Comparison of ENCODE assay signal across 8 cellular contexts in genomic region chr4:2832309-2832980, GRCh38. TPM values are rescaled to one million over a fixed set of nuclear protein-coding genes. Genes with fewer than 3 reads are reported as not detected.
DNase-seq lines count a peak whose midpoint lies in the region; ATAC-seq, FAIRE-seq and TF ChIP-seq lines count a peak whose summit lies in the region.

No MANE protein-coding gene starts in this region.

- H3K36me3 ChIP-seq in BLaER1 (peaks cover 54% of the 10 kb centered on the region), K562 (ENCODE audit: control insufficient read depth, insufficient read depth, low read length) (no peaks in the 10 kb centered on the region)

- no peaks in the 10 kb centered on the region for H3K79me2 ChIP-seq in K562 (ENCODE audit: control insufficient read depth, insufficient read depth, low read length)

- H3K27me3 ChIP-seq in BLaER1 (peaks cover 5% of the 10 kb centered on the region; the same call in 1 of the 2 replicates), K562 (ENCODE audit: control insufficient read depth in 2 of 2, insufficient read depth in 2 of 2, low read length in 2 of 2) (no peaks in the 10 kb centered on the region)

- H3K4me2 ChIP-seq in BLaER1 (peak overlapping the region; percentile 96), K562 (ENCODE audit: insufficient read depth, low read length) (no peak overlapping the region)

- no TSS peak for BruUV-seq in K562 (replicated peaks; lab: Mats Ljungman, UMichigan)

- in situ Hi-C loops in K562 (cut with MboI) = no loop called here

- ATAC-seq in GM18873 (IDR thresholded peaks at IDR 0.05; ENCODE audit: low FRiP score, unreplicated experiment) (peak; percentile 58), HG02885 (IDR thresholded peaks at IDR 0.05; ENCODE audit: poor library complexity, unreplicated experiment) (peak; percentile 79), K562 (no peak)

- no peak for TF ChIP-seq CTCF in K562 (IDR thresholded peaks at IDR 0.05 in 2 of 3, conservative IDR thresholded peaks at IDR 0.05 in 1 of 3; ENCODE audit: insufficient read depth in 2 of 3, low read depth in 1 of 3, low read length in 3 of 3)

- peak overlapping the region; percentile 64 for H3K27ac ChIP-seq in BLaER1
- no peak overlapping the region for H3K27ac ChIP-seq in K562 (ENCODE audit: extremely low read depth, low read depth, low read length)

- no peaks in the 10 kb centered on the region for H3K9me3 ChIP-seq in BLaER1
- H3K9me3 ChIP-seq in K562 (replicated peaks; ENCODE audit: control insufficient read depth, insufficient read depth, low read depth, low read length) = no peaks in the 10 kb centered on the region

- H2AFZ ChIP-seq in K562 (ENCODE audit: low read depth, low read length) = no peak overlapping the region

- peaks cover 87% of the 10 kb centered on the region for H4K20me1 ChIP-seq in BLaER1
- H4K20me1 ChIP-seq in K562 (replicated peaks; ENCODE audit: control insufficient read depth, insufficient read depth, low read length) = no peaks in the 10 kb centered on the region

- intact Hi-C loops in K562 (cut with micrococcal nuclease) = no loop called here

- FAIRE-seq in K562 (lab: Jason Lieb, UNC) = no peak

- 78% methylated on average over 15 of the region's 20 CpGs for WGBS in K562 (ENCODE audit: insufficient coverage, low coverage, missing lambda C conversion rate)

- H3K4me3 ChIP-seq in BLaER1 = peak overlapping the region; percentile 46
- H3K4me3 ChIP-seq in K562 = no peak overlapping the region

- TF ChIP-seq POLR2A in K562 (conservative IDR thresholded peaks at IDR 0.05) = no peak

- CTCF ChIA-PET in K562 (lab: Yijun Ruan, JAX; ENCODE audit: low intra/inter-chr PET ratio) = no interaction called here

- peak overlapping the region; percentile 15 for H3K9ac ChIP-seq in BLaER1
- H3K9ac ChIP-seq in K562 (ENCODE audit: insufficient read depth in 1 of 2, low read depth in 2 of 2, low read length in 2 of 2) = peak overlapping the region in 1 of 2 experiments; percentile 43; a peak in 2 of 4 replicates

- H3K4me1 ChIP-seq in BLaER1 (peaks cover 82% of the 10 kb centered on the region), K562 (replicated peaks in 1 of 2; ENCODE audit: control insufficient read depth in 2 of 2, insufficient read depth in 2 of 2, low read length in 2 of 2) (peaks cover 3 to 71% of the 10 kb centered on the region in 2 experiments; a peak in 3 of 5 replicates)

- no peaks in the 10 kb centered on the region for H3K9me1 ChIP-seq in K562 (ENCODE audit: control insufficient read depth, insufficient read depth, low read length)

- POLR2A ChIA-PET in K562 (lab: Yijun Ruan, JAX) = no interaction called here

- TF ChIP-seq EP300 in K562 (IDR thresholded peaks at IDR 0.05; ENCODE audit: low read length) = no peak

- DNase-seq in K562 (ENCODE audit: extremely low read depth in 1 of 4, low spot score in 3 of 4) = no peak
- DNase-seq in NCI-H446 (lab: John Stamatoyannopoulos, UW) = no peak
- DNase-seq in HUDEP-2 (lab: John Stamatoyannopoulos, UW; ENCODE audit: unreplicated experiment in 76 of 76) = no peak
- no peak for DNase-seq in OCI-M2 (lab: John Stamatoyannopoulos, UW; ENCODE audit: unreplicated experiment)
- no peak for DNase-seq in anterior cingulate cortex (lab: John Stamatoyannopoulos, UW)

- TF ChIP-seq RAD21 in K562 (CRISPR knock-in tag; conservative IDR thresholded peaks at IDR 0.05 in 1 of 2, IDR thresholded peaks at IDR 0.05 in 1 of 2) = no peak

TF ChIP-seq in K562, 482 proteins besides CTCF, POLR2A, EP300 and RAD21:
- TF ChIP-seq XRCC4 (IDR thresholded peaks at IDR 0.05; ENCODE audit: extremely low read depth, insufficient read depth, insufficient read length) = no peak
- TF ChIP-seq POLR2G (IDR thresholded peaks at IDR 0.05; ENCODE audit: low read depth, low read length) = 0 out of 2 replicates have a peak, but pooled peaks have one; percentile 11

RNA-seq across cellular contexts. Expression of gene ADD1, which starts 11.2 kb away (rescaled TPM):
- 289 and 338 TPM in 2 replicates for total RNA-seq in K562 (2011; cell fraction: chromatin; rRNA removed; ENCODE audit: low replicate concordance)
- 122 and 133 TPM in 2 replicates for total RNA-seq in K562 (2011; cell fraction: nucleolus; rRNA removed)
- total RNA-seq in K562 (2011; cell fraction: nucleoplasm; rRNA removed) = 186 and 236 TPM in 2 replicates
- total RNA-seq in K562 (2014; rRNA removed) = 104 and 140 TPM in 2 replicates
- 67.1 and 80.8 TPM in 2 replicates for total RNA-seq in K562 (2014; rRNA removed; fragmentation: Illumina TruSeq; extraction: Trizol)
- 74.0 and 76.9 TPM in 2 replicates for total RNA-seq in K562 (2015; rRNA removed; fragmentation: Illumina TruSeq; extraction: Trizol)
- total RNA-seq in K562 (2021) = 145 and 153 TPM in 2 replicates
- polyA plus RNA-seq in K562 (2011; rRNA removed) = 72.4 and 77.0 TPM in 2 replicates
- 85.9 and 111 TPM in 2 replicates for polyA plus RNA-seq in K562 (2011; cell fraction: cytosol; rRNA removed)
- polyA plus RNA-seq in K562 (2011; cell fraction: nucleus; rRNA removed) = 164 and 189 TPM in 2 replicates
- polyA plus RNA-seq in K562 (2012) = 141 and 159 TPM in 2 replicates
- polyA plus RNA-seq in K562 (2014; fragmentation: Illumina TruSeq; extraction: Trizol) = 99.7 and 110 TPM in 2 replicates
- polyA plus RNA-seq in K562 (2014; fragmentation: Nextera tagmentation; extraction: Ambion mirVana) = 10 to 100 TPM; 17.5 to 20.7 TPM
- 87.7 and 121 TPM in 2 replicates for polyA plus RNA-seq in K562 (2014; rRNA removed)
- polyA minus RNA-seq in K562 (2011; rRNA and poly(A)+ RNA removed) = 65.9 and 67.4 TPM in 2 replicates
- polyA minus RNA-seq in K562 (2011; cell fraction: cytosol; rRNA and poly(A)+ RNA removed) = 46.7 and 62.1 TPM in 2 replicates
- 57.5 and 58.6 TPM in 2 replicates for polyA minus RNA-seq in K562 (2011; cell fraction: nucleus; rRNA and poly(A)+ RNA removed)

RNA-seq across cellular contexts. Expression of gene SH3BP2, which starts 39.6 kb away (rescaled TPM):
- 49.1 and 137 TPM in 2 replicates for total RNA-seq in K562 (2011; cell fraction: chromatin; rRNA removed; ENCODE audit: low replicate concordance)
- 57.9 and 62.0 TPM in 2 replicates for total RNA-seq in K562 (2011; cell fraction: nucleolus; rRNA removed)
- 59.4 and 93.7 TPM in 2 replicates for total RNA-seq in K562 (2011; cell fraction: nucleoplasm; rRNA removed)
- total RNA-seq in K562 (2014; rRNA removed) (9.7 and 15.9 TPM in 2 replicates), K562 (2014; rRNA removed; fragmentation: Illumina TruSeq; extraction: Trizol) (3.7 and 3.9 TPM in 2 replicates), K562 (2015; rRNA removed; fragmentation: Illumina TruSeq; extraction: Trizol) (3.5 and 5.6 TPM in 2 replicates), K562 (2021) (10.8 and 16.0 TPM in 2 replicates)
- polyA plus RNA-seq in K562 (2011; rRNA removed) (9.6 and 13.9 TPM in 2 replicates), K562 (2014; fragmentation: Illumina TruSeq; extraction: Trizol) (5.1 and 10.9 TPM in 2 replicates), K562 (2014; fragmentation: Nextera tagmentation; extraction: Ambion mirVana) (under 1 TPM; 0.34 to 0.72 TPM), K562 (2014; rRNA removed) (14.2 and 17.6 TPM in 2 replicates)
- polyA plus RNA-seq in K562 (2011; cell fraction: cytosol; rRNA removed) = 10.6 and 10.7 TPM in 2 replicates
- 88.6 and 117 TPM in 2 replicates for polyA plus RNA-seq in K562 (2011; cell fraction: nucleus; rRNA removed)
- polyA plus RNA-seq in K562 (2012) = 4.4 and 18.7 TPM in 2 replicates
- 18.0 and 41.6 TPM in 2 replicates for polyA minus RNA-seq in K562 (2011; rRNA and poly(A)+ RNA removed)
- polyA minus RNA-seq in K562 (2011; cell fraction: cytosol; rRNA and poly(A)+ RNA removed) = 5.7 and 10.8 TPM in 2 replicates
- polyA minus RNA-seq in K562 (2011; cell fraction: nucleus; rRNA and poly(A)+ RNA removed) = 26.8 and 33.3 TPM in 2 replicates
